In the genomic region with DNA sequence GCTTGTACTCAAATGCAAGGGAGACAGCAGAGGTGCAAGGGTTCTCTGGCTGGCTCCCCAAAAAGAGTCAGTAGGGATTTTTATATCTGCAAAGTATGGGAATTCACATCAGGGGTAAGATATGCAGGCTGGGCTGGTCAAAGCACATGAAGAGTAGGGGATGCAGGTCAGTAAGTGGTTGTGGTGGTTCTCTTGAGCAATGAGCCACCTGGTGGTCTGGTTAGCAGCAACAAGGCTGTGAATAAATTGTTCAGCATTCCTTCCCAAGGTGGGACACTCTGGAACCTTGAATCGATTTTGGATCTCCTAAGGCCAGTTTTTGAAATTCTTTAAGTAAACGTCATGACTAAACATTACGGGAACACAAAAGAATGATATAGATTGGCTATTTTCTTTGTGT, we compare ENCODE assay signal across 10 cellular contexts.
DNase-seq lines count a peak whose midpoint lies in the region; ATAC-seq and TF ChIP-seq lines count a peak whose summit lies in the region.
"Had no signal": no experiment of that assay in that cellular context is flagged by ENCODE, and none has a peak within 500 bp of the region (broad histone marks: within the 10 kb centered on the region; RNA-seq: fewer than 3 reads in every experiment).

No MANE protein-coding gene starts in this region.

- no peak for ATAC-seq in GM21360 (IDR thresholded peaks at IDR 0.05; ENCODE audit: unreplicated experiment)
- no peak for ATAC-seq in HG02884 (IDR thresholded peaks at IDR 0.05; ENCODE audit: unreplicated experiment)

- H3K9me3 Mint-ChIP-seq in activated CD4-positive, alpha-beta memory T cell treated with anti-CD3 and anti-CD28 coated beads for 36 hours = peaks cover 20% of the 10 kb centered on the region
- H3K9me3 Mint-ChIP-seq: dendritic cell treated with granulocyte-macrophage colony-stimulating factor and Interleukin-4, amounts not matched to agents 40 ng/mL and 50 ng/mL, for 4 days had no signal

- H3K4me3 Mint-ChIP-seq in activated CD4-positive, alpha-beta memory T cell treated with anti-CD3 and anti-CD28 coated beads for 36 hours = no peak overlapping the region
- H3K4me3 Mint-ChIP-seq: dendritic cell treated with granulocyte-macrophage colony-stimulating factor and Interleukin-4, amounts not matched to agents 40 ng/mL and 50 ng/mL, for 4 days had no signal

- no peak overlapping the region for H3K27ac ChIP-seq in C4-2B
- no peak overlapping the region for H3K27ac ChIP-seq in WERI-Rb-1
- no peak overlapping the region for H3K27ac ChIP-seq in esophagus squamous epithelium

- no peak for TF ChIP-seq POLR2A in esophagus squamous epithelium (IDR thresholded peaks at IDR 0.05)

- peak; percentile 30 for TF ChIP-seq CTCF in C4-2B (conservative IDR thresholded peaks at IDR 0.05)
- TF ChIP-seq CTCF in WERI-Rb-1 (IDR thresholded peaks at IDR 0.05; ENCODE audit: low read depth, low read length) = peak; percentile 62; the same call in 1 of the 2 replicates
- no peak for TF ChIP-seq CTCF in esophagus squamous epithelium (IDR thresholded peaks at IDR 0.05)

- intact Hi-C loops in esophagus squamous epithelium (cut with DNase I) = no loop called here
- intact Hi-C loops in activated CD4-positive, alpha-beta memory T cell treated with anti-CD3 and anti-CD28 coated beads for 36 hours (cut with micrococcal nuclease) = no loop called here

- H3K4me1 Mint-ChIP-seq in activated CD4-positive, alpha-beta memory T cell treated with anti-CD3 and anti-CD28 coated beads for 36 hours (ENCODE audit: low read depth) = no peaks in the 10 kb centered on the region

- H3K36me3 ChIP-seq in WERI-Rb-1 (no peaks in the 10 kb centered on the region), esophagus squamous epithelium (no peaks in the 10 kb centered on the region)

- H3K4me1 ChIP-seq in esophagus squamous epithelium = no peaks in the 10 kb centered on the region

- POLR2A ChIA-PET in HEK293T (lab: Yijun Ruan, JAX) = no interaction called here
- POLR2A ChIA-PET in activated CD4-positive, alpha-beta memory T cell treated with anti-CD3 and anti-CD28 coated beads for 36 hours (lab: Charles Lee) = no interaction called here

- H3K9me3 ChIP-seq in WERI-Rb-1 (ENCODE audit: severe bottlenecking) = no peaks in the 10 kb centered on the region
- no peaks in the 10 kb centered on the region for H3K9me3 ChIP-seq in esophagus squamous epithelium

- CTCF ChIA-PET in HEK293T (lab: Yijun Ruan, JAX) = no interaction called here
- CTCF ChIA-PET in activated CD4-positive, alpha-beta memory T cell treated with anti-CD3 and anti-CD28 coated beads for 36 hours (lab: Charles Lee) = no interaction called here

- H3K27me3 ChIP-seq in WERI-Rb-1 (ENCODE audit: insufficient read depth, low read depth, severe bottlenecking) (no peaks in the 10 kb centered on the region), esophagus squamous epithelium (no peaks in the 10 kb centered on the region)

- H3K4me3 ChIP-seq in WERI-Rb-1 (ENCODE audit: low read depth, low read length) = no peak overlapping the region
- H3K4me3 ChIP-seq in esophagus squamous epithelium = no peak overlapping the region

- 66% methylated on average over 3 of the region's 3 CpGs for WGBS in esophagus squamous epithelium, 2 donors

- peak; percentile 35 for DNase-seq in HEK293T (ENCODE audit: extremely low spot score)
- DNase-seq in WERI-Rb-1 = peak; percentile 42
- peak; percentile 73 for DNase-seq in iPS-NIHi7 (ENCODE audit: extremely low spot score)
- no peak for DNase-seq in esophagus squamous epithelium (lab: John Stamatoyannopoulos, UW)
- no peak for DNase-seq in activated CD4-positive, alpha-beta memory T cell treated with anti-CD3 and anti-CD28 coated beads for 36 hours
- DNase-seq: activated gamma-delta T cell had no signal

- H3K27ac Mint-ChIP-seq in activated CD4-positive, alpha-beta memory T cell treated with anti-CD3 and anti-CD28 coated beads for 36 hours = no peak overlapping the region
- H3K27ac Mint-ChIP-seq: dendritic cell treated with granulocyte-macrophage colony-stimulating factor and Interleukin-4, amounts not matched to agents 40 ng/mL and 50 ng/mL, for 4 days had no signal

- H3K27me3 Mint-ChIP-seq in activated CD4-positive, alpha-beta memory T cell treated with anti-CD3 and anti-CD28 coated beads for 36 hours = no peaks in the 10 kb centered on the region
- H3K27me3 Mint-ChIP-seq: dendritic cell treated with granulocyte-macrophage colony-stimulating factor and Interleukin-4, amounts not matched to agents 40 ng/mL and 50 ng/mL, for 4 days had no signal

- no peaks in the 10 kb centered on the region for H3K36me3 Mint-ChIP-seq in activated CD4-positive, alpha-beta memory T cell treated with anti-CD3 and anti-CD28 coated beads for 36 hours

TF ChIP-seq in HEK293T, 16 proteins besides CTCF, POLR2A, EP300 and RAD21:
- no peak for TF ChIP-seq BHLHE40 (IDR thresholded peaks at IDR 0.05; ENCODE audit: borderline replicate concordance)
- no peak for TF ChIP-seq LEF1 (IDR thresholded peaks at IDR 0.05; ENCODE audit: borderline replicate concordance)
- TF ChIP-seq CTBP1 (IDR thresholded peaks at IDR 0.05; ENCODE audit: borderline replicate concordance) = no peak
- TF ChIP-seq ZNF384 (IDR thresholded peaks at IDR 0.05) = no peak
- TF ChIP-seq SP1 (IDR thresholded peaks at IDR 0.05) = no peak
- no peak for TF ChIP-seq FOXA1 (IDR thresholded peaks at IDR 0.05)
- no peak for TF ChIP-seq FOXM1 (IDR thresholded peaks at IDR 0.05; ENCODE audit: borderline replicate concordance)
- TF ChIP-seq ELF4 (IDR thresholded peaks at IDR 0.05) = no peak

Comparison
In these comparisons a context has a peak if more than half of its experiments do, and no peak if none do; other contexts are left out.
1. CTCF ChIP-seq: peak in C4-2B (single experiment) and WERI-Rb-1 (single experiment); none in esophagus squamous epithelium (0 of 6).
2. DNase-seq: peak in HEK293T (single experiment), WERI-Rb-1 (single experiment) and iPS-NIHi7 (single experiment); none in esophagus squamous epithelium (single experiment) and activated CD4-positive, alpha-beta memory T cell treated with anti-CD3 and anti-CD28 coated beads for 36 hours (single experiment).